1 cellular context compared by ENCODE assay signal in the genomic region with DNA sequence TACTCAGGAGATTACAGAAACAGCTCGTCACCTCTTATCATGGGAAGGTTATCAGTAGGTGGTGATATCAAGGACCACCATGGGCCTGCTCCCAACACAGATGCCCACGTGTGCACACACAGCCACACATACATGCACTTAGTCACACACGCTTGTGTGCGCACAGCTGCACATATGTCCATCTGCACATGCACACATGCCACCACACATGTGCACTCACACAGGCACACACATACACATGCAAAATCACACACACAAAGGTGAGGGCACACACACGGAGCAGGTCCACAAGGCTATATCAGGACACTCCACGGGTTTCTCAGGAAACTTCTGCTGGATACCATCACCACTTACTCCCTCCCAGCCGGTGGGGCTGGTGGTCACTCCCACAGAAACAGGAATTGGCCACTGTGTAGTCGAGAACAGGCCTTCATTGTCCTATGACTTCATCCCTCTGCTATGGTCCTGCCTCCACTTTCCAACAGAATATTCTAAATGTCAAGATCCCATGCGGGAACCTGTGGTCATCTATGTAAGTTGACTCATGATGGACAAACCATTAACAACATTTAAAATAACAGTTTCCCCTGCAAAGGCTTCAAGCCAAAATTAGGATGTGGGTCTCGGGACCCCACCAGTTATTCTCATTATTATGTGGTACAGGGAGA.
A peak's percentile ranks its signal among the peaks of the same experiment; 100 is the strongest.
TF ChIP-seq lines count a peak whose summit lies in the region.

No MANE protein-coding gene starts in this region.

TF ChIP-seq in K562, 482 proteins besides CTCF, POLR2A, EP300 and RAD21 (continued from another document and continues in another):
- TF ChIP-seq SMARCE1 (IDR thresholded peaks at IDR 0.05) (no peak), ARNT (IDR thresholded peaks at IDR 0.05) (no peak), ZNF24 (IDR thresholded peaks at IDR 0.05) (no peak), MTA1 (IDR thresholded peaks at IDR 0.05; ENCODE audit: borderline replicate concordance) (no peak), PHF8 (IDR thresholded peaks at IDR 0.05; ENCODE audit: borderline replicate concordance, low read length) (no peak), ZNF347 (CRISPR knock-in tag; IDR thresholded peaks at IDR 0.05; ENCODE audit: low read depth) (no peak), RBM34 (IDR thresholded peaks at IDR 0.05; ENCODE audit: borderline replicate concordance, insufficient read depth, low read length) (no peak), BMI1 (IDR thresholded peaks at IDR 0.05; ENCODE audit: low read length) (no peak), ZNF316 (IDR thresholded peaks at IDR 0.05) (no peak), RBM25 (IDR thresholded peaks at IDR 0.05; ENCODE audit: low read depth, low read length, severe bottlenecking) (no peak), ASH1L (IDR thresholded peaks at IDR 0.05; ENCODE audit: borderline replicate concordance, low read depth, partially characterized antibody) (no peak), PHB2 (IDR thresholded peaks at IDR 0.05; ENCODE audit: low read depth) (no peak), HNRNPK (IDR thresholded peaks at IDR 0.05; ENCODE audit: low read depth, low read length, poor library complexity, severe bottlenecking) (no peak), CREBBP (IDR thresholded peaks at IDR 0.05; ENCODE audit: low read depth, low read length) (no peak), RBFOX2 (IDR thresholded peaks at IDR 0.05; ENCODE audit: low read depth, low read length) (peak; percentile 66), ZFX (CRISPR knock-in tag; IDR thresholded peaks at IDR 0.05) (no peak), FOXP1 (CRISPR knock-in tag; IDR thresholded peaks at IDR 0.05) (no peak; the same call in 1 of the 2 replicates), CHD1 (IDR thresholded peaks at IDR 0.05; ENCODE audit: low read length) (no peak), MCM3 (IDR thresholded peaks at IDR 0.05) (no peak), ATF7 (IDR thresholded peaks at IDR 0.05) (peak; percentile 82), RHOXF2B (CRISPR knock-in tag; conservative IDR thresholded peaks at IDR 0.05) (no peak), ZNF76 (CRISPR knock-in tag; IDR thresholded peaks at IDR 0.05; ENCODE audit: borderline replicate concordance) (no peak), NR2C1 (IDR thresholded peaks at IDR 0.05) (no peak), NR2C1 (tag; IDR thresholded peaks at IDR 0.05) (no peak), FOXA3 (CRISPR knock-in tag; conservative IDR thresholded peaks at IDR 0.05 in 1 of 2, IDR thresholded peaks at IDR 0.05 in 1 of 2) (0 out of 4 replicates have a peak, but pooled peaks of 1 of the 2 experiments have one; percentile 33), HDAC2 (IDR thresholded peaks at IDR 0.05) (no peak), ELF4 (CRISPR knock-in tag; IDR thresholded peaks at IDR 0.05) (0 out of 2 replicates have a peak, but pooled peaks have one; percentile 57), RCOR1 (IDR thresholded peaks at IDR 0.05; ENCODE audit: borderline replicate concordance in 1 of 2, low read depth in 2 of 2, low read length in 2 of 2) (no peak), ZBTB17 (CRISPR knock-in tag; IDR thresholded peaks at IDR 0.05) (no peak), SREBF2 (CRISPR knock-in tag; IDR thresholded peaks at IDR 0.05) (no peak), TAF1 (IDR thresholded peaks at IDR 0.05; ENCODE audit: control insufficient read depth, extremely low read depth, insufficient read depth, low read length, severe bottlenecking) (no peak), ZFP30 (CRISPR knock-in tag; IDR thresholded peaks at IDR 0.05; ENCODE audit: borderline replicate concordance) (no peak), ZNF830 (CRISPR knock-in tag; IDR thresholded peaks at IDR 0.05) (no peak), ZNF444 (CRISPR knock-in tag; IDR thresholded peaks at IDR 0.05) (no peak), POLR3G (IDR thresholded peaks at IDR 0.05; ENCODE audit: extremely low read depth, insufficient read length, insufficient replicate concordance) (no peak)
- TF ChIP-seq, protein P1, sequence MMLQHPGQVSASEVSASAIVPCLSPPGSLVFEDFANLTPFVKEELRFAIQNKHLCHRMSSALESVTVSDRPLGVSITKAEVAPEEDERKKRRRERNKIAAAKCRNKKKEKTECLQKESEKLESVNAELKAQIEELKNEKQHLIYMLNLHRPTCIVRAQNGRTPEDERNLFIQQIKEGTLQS (IDR thresholded peaks at IDR 0.05): peak; percentile 68; the same call in 1 of the 2 replicates
- TF ChIP-seq, protein P1 (CRISPR knock-in tag; conservative IDR thresholded peaks at IDR 0.05): no peak
- TF ChIP-seq, protein P2, sequence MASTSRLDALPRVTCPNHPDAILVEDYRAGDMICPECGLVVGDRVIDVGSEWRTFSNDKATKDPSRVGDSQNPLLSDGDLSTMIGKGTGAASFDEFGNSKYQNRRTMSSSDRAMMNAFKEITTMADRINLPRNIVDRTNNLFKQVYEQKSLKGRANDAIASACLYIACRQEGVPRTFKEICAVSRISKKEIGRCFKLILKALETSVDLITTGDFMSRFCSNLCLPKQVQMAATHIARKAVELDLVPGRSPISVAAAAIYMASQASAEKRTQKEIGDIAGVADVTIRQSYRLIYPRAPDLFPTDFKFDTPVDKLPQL (IDR thresholded peaks at IDR 0.05; ENCODE audit: extremely low read depth, insufficient read length): no peak
- TF ChIP-seq, protein P3, sequence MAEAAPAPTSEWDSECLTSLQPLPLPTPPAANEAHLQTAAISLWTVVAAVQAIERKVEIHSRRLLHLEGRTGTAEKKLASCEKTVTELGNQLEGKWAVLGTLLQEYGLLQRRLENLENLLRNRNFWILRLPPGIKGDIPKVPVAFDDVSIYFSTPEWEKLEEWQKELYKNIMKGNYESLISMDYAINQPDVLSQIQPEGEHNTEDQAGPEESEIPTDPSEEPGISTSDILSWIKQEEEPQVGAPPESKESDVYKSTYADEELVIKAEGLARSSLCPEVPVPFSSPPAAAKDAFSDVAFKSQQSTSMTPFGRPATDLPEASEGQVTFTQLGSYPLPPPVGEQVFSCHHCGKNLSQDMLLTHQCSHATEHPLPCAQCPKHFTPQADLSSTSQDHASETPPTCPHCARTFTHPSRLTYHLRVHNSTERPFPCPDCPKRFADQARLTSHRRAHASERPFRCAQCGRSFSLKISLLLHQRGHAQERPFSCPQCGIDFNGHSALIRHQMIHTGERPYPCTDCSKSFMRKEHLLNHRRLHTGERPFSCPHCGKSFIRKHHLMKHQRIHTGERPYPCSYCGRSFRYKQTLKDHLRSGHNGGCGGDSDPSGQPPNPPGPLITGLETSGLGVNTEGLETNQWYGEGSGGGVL (CRISPR knock-in tag; IDR thresholded peaks at IDR 0.05): no peak
- TF ChIP-seq, protein P4, sequence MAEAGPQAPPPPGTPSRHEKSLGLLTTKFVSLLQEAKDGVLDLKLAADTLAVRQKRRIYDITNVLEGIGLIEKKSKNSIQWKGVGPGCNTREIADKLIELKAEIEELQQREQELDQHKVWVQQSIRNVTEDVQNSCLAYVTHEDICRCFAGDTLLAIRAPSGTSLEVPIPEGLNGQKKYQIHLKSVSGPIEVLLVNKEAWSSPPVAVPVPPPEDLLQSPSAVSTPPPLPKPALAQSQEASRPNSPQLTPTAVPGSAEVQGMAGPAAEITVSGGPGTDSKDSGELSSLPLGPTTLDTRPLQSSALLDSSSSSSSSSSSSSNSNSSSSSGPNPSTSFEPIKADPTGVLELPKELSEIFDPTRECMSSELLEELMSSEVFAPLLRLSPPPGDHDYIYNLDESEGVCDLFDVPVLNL (CRISPR knock-in tag; IDR thresholded peaks at IDR 0.05; ENCODE audit: low read depth): no peak
- TF ChIP-seq, protein P5, sequence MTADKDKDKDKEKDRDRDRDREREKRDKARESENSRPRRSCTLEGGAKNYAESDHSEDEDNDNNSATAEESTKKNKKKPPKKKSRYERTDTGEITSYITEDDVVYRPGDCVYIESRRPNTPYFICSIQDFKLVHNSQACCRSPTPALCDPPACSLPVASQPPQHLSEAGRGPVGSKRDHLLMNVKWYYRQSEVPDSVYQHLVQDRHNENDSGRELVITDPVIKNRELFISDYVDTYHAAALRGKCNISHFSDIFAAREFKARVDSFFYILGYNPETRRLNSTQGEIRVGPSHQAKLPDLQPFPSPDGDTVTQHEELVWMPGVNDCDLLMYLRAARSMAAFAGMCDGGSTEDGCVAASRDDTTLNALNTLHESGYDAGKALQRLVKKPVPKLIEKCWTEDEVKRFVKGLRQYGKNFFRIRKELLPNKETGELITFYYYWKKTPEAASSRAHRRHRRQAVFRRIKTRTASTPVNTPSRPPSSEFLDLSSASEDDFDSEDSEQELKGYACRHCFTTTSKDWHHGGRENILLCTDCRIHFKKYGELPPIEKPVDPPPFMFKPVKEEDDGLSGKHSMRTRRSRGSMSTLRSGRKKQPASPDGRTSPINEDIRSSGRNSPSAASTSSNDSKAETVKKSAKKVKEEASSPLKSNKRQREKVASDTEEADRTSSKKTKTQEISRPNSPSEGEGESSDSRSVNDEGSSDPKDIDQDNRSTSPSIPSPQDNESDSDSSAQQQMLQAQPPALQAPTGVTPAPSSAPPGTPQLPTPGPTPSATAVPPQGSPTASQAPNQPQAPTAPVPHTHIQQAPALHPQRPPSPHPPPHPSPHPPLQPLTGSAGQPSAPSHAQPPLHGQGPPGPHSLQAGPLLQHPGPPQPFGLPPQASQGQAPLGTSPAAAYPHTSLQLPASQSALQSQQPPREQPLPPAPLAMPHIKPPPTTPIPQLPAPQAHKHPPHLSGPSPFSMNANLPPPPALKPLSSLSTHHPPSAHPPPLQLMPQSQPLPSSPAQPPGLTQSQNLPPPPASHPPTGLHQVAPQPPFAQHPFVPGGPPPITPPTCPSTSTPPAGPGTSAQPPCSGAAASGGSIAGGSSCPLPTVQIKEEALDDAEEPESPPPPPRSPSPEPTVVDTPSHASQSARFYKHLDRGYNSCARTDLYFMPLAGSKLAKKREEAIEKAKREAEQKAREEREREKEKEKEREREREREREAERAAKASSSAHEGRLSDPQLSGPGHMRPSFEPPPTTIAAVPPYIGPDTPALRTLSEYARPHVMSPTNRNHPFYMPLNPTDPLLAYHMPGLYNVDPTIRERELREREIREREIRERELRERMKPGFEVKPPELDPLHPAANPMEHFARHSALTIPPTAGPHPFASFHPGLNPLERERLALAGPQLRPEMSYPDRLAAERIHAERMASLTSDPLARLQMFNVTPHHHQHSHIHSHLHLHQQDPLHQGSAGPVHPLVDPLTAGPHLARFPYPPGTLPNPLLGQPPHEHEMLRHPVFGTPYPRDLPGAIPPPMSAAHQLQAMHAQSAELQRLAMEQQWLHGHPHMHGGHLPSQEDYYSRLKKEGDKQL (CRISPR knock-in tag; IDR thresholded peaks at IDR 0.05; ENCODE audit: borderline replicate concordance): no peak
- TF ChIP-seq, protein P6, sequence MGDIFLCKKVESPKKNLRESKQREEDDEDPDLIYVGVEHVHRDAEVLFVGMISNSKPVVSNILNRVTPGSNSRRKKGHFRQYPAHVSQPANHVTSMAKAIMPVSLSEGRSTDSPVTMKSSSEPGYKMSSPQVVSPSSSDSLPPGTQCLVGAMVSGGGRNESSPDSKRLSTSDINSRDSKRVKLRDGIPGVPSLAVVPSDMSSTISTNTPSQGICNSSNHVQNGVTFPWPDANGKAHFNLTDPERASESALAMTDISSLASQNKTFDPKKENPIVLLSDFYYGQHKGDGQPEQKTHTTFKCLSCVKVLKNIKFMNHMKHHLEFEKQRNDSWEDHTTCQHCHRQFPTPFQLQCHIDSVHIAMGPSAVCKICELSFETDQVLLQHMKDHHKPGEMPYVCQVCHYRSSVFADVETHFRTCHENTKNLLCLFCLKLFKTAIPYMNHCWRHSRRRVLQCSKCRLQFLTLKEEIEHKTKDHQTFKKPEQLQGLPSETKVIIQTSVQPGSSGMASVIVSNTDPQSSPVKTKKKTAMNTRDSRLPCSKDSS (IDR thresholded peaks at IDR 0.05; ENCODE audit: low read depth, partially characterized antibody): no peak
- TF ChIP-seq, protein P7, sequence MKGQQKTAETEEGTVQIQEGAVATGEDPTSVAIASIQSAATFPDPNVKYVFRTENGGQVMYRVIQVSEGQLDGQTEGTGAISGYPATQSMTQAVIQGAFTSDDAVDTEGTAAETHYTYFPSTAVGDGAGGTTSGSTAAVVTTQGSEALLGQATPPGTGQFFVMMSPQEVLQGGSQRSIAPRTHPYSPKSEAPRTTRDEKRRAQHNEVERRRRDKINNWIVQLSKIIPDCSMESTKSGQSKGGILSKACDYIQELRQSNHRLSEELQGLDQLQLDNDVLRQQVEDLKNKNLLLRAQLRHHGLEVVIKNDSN (CRISPR knock-in tag; IDR thresholded peaks at IDR 0.05): peak; percentile 65
- TF ChIP-seq, protein P8, sequence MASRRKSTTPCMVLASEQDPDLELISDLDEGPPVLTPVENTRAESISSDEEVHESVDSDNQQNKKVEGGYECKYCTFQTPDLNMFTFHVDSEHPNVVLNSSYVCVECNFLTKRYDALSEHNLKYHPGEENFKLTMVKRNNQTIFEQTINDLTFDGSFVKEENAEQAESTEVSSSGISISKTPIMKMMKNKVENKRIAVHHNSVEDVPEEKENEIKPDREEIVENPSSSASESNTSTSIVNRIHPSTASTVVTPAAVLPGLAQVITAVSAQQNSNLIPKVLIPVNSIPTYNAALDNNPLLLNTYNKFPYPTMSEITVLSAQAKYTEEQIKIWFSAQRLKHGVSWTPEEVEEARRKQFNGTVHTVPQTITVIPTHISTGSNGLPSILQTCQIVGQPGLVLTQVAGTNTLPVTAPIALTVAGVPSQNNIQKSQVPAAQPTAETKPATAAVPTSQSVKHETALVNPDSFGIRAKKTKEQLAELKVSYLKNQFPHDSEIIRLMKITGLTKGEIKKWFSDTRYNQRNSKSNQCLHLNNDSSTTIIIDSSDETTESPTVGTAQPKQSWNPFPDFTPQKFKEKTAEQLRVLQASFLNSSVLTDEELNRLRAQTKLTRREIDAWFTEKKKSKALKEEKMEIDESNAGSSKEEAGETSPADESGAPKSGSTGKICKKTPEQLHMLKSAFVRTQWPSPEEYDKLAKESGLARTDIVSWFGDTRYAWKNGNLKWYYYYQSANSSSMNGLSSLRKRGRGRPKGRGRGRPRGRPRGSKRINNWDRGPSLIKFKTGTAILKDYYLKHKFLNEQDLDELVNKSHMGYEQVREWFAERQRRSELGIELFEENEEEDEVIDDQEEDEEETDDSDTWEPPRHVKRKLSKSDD (conservative IDR thresholded peaks at IDR 0.05; ENCODE audit: low read length): no peak
- TF ChIP-seq, protein P9, sequence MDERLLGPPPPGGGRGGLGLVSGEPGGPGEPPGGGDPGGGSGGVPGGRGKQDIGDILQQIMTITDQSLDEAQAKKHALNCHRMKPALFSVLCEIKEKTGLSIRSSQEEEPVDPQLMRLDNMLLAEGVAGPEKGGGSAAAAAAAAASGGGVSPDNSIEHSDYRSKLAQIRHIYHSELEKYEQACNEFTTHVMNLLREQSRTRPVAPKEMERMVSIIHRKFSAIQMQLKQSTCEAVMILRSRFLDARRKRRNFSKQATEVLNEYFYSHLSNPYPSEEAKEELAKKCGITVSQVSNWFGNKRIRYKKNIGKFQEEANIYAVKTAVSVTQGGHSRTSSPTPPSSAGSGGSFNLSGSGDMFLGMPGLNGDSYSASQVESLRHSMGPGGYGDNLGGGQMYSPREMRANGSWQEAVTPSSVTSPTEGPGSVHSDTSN (CRISPR knock-in tag; IDR thresholded peaks at IDR 0.05; ENCODE audit: low read depth): no peak
- TF ChIP-seq, protein P9 (tag; conservative IDR thresholded peaks at IDR 0.05; ENCODE audit: low read depth): no peak
